11 cellular contexts compared by ENCODE assay signal in the genomic region with DNA sequence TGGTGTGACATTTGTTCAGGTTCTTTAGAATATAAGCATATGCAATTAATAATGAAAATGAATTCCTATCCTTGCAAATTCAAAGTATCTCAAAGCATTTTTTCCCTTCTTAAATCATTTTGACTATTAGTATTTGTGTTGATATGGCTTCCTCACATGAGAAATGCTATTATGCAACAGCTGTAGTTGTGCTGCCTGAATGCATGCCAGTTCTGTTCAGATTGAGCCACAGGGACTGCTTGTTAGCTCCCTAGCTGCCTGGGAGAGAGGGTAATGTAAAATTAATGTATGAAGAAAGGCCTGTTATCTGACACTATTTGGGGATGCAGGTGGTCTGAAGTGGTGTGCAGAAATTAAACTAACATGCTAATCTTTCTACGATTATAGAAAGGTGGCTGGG. TPM values are rescaled to one million over a fixed set of nuclear protein-coding genes. Genes with fewer than 3 reads are reported as not detected.
A peak's percentile ranks its signal among the peaks of the same experiment; 100 is the strongest.
DNase-seq lines count a peak whose midpoint lies in the region; TF ChIP-seq lines count a peak whose summit lies in the region.
"Had no signal": no experiment of that assay in that cellular context is flagged by ENCODE, and none has a peak within 500 bp of the region (broad histone marks: within the 10 kb centered on the region; RNA-seq: fewer than 3 reads in every experiment).

No MANE protein-coding gene starts in this region.

- no peak overlapping the region for H3K4me3 ChIP-seq in AG09309 (ENCODE audit: control insufficient read depth, low read depth, low read length)
- H3K4me3 ChIP-seq in MG63 = no peak overlapping the region
- no peak overlapping the region for H3K4me3 ChIP-seq in epithelial cell of esophagus (ENCODE audit: low read length)
- H3K4me3 ChIP-seq: neural progenitor cell had no signal

- H3K27me3 ChIP-seq in MG63 = no peaks in the 10 kb centered on the region
- H3K27me3 ChIP-seq: neural progenitor cell had no signal

- H3K4me1 Mint-ChIP-seq in activated naive CD4-positive, alpha-beta T cell treated with anti-CD3 and anti-CD28 coated beads, Interleukin-2, amount 10 ng/mL, durations not matched to agents 7 days and 5 days = no peaks in the 10 kb centered on the region

- no peaks in the 10 kb centered on the region for H3K36me3 Mint-ChIP-seq in activated naive CD4-positive, alpha-beta T cell treated with anti-CD3 and anti-CD28 coated beads, Interleukin-2, amount 10 ng/mL, durations not matched to agents 7 days and 5 days

- no peak for TF ChIP-seq CTCF in AG09309 (IDR thresholded peaks at IDR 0.05; ENCODE audit: control insufficient read depth, insufficient read depth, low read depth, low read length, missing control alignments)
- no peak for TF ChIP-seq CTCF in epithelial cell of esophagus (IDR thresholded peaks at IDR 0.05; ENCODE audit: insufficient read depth, low read depth, low read length, missing control alignments)

- H3K27ac Mint-ChIP-seq in activated naive CD4-positive, alpha-beta T cell treated with anti-CD3 and anti-CD28 coated beads, Interleukin-2, amount 10 ng/mL, durations not matched to agents 7 days and 5 days = no peak overlapping the region
- H3K27ac Mint-ChIP-seq: neural progenitor cell had no signal

- H3K4me3 Mint-ChIP-seq in activated naive CD4-positive, alpha-beta T cell treated with anti-CD3 and anti-CD28 coated beads, Interleukin-2, amount 10 ng/mL, durations not matched to agents 7 days and 5 days = no peak overlapping the region
- H3K4me3 Mint-ChIP-seq: neural progenitor cell had no signal

- H3K36me3 ChIP-seq in MG63 = no peaks in the 10 kb centered on the region
- H3K36me3 ChIP-seq: neural progenitor cell had no signal

- no peaks in the 10 kb centered on the region for H3K9me3 Mint-ChIP-seq in activated naive CD4-positive, alpha-beta T cell treated with anti-CD3 and anti-CD28 coated beads, Interleukin-2, amount 10 ng/mL, durations not matched to agents 7 days and 5 days
- H3K9me3 Mint-ChIP-seq: neural progenitor cell had no signal

- peaks cover 4% of the 10 kb centered on the region for H3K27me3 Mint-ChIP-seq in activated naive CD4-positive, alpha-beta T cell treated with anti-CD3 and anti-CD28 coated beads, Interleukin-2, amount 10 ng/mL, durations not matched to agents 7 days and 5 days

- CTCF ChIA-PET in activated naive CD4-positive, alpha-beta T cell treated with anti-CD3 and anti-CD28 coated beads, Interleukin-2, amount 10 ng/mL, durations not matched to agents 7 days and 5 days (lab: Charles Lee) = no interaction called here
- CTCF ChIA-PET in HEK293T (lab: Yijun Ruan, JAX) = no interaction called here

- POLR2A ChIA-PET in HEK293T (lab: Yijun Ruan, JAX) = no interaction called here

- H3K9me3 ChIP-seq in MG63 = no peaks in the 10 kb centered on the region

- DNase-seq in AG09309 (ENCODE audit: low read depth) = peak; percentile 55
- peak; percentile 48 for DNase-seq in MG63
- peak; percentile 59 for DNase-seq in epithelial cell of esophagus (ENCODE audit: low read depth)
- peak; percentile 36 for DNase-seq in non-pigmented ciliary epithelial cell (ENCODE audit: low read depth)
- DNase-seq in activated naive CD4-positive, alpha-beta T cell treated with anti-CD3 and anti-CD28 coated beads, Interleukin-2, amount 10 ng/mL, durations not matched to agents 7 days and 5 days = no peak
- no peak for DNase-seq in HEK293T (ENCODE audit: extremely low spot score)
- no peak for DNase-seq in SK-N-DZ (ENCODE audit: low spot score)
- no peak for DNase-seq in T-helper 2 cell
- DNase-seq: activated CD4-positive, alpha-beta T cell treated with anti-CD3 and anti-CD28 coated beads for 4 hours; RPMI8226 had no signal

TF ChIP-seq in HEK293T, 16 proteins besides CTCF, POLR2A, EP300 and RAD21:
- TF ChIP-seq SUZ12 (IDR thresholded peaks at IDR 0.05) = no peak
- TF ChIP-seq ZNF384 (IDR thresholded peaks at IDR 0.05) = no peak
- TF ChIP-seq CTBP1 (IDR thresholded peaks at IDR 0.05; ENCODE audit: borderline replicate concordance) = no peak
- TF ChIP-seq BHLHE40 (IDR thresholded peaks at IDR 0.05; ENCODE audit: borderline replicate concordance) = no peak
- TF ChIP-seq HDGF (IDR thresholded peaks at IDR 0.05; ENCODE audit: borderline replicate concordance) = no peak
- no peak for TF ChIP-seq ARNT (IDR thresholded peaks at IDR 0.05)
- TF ChIP-seq ELF4 (IDR thresholded peaks at IDR 0.05) = no peak

RNA-seq across cellular contexts. Expression of a gene that starts 45.5 kb away (rescaled TPM):
- 2.6 and 5.7 TPM in 2 replicates for total RNA-seq in MG63 (2014; rRNA removed; shearing (Covaris generic); ENCODE audit: low replicate concordance)
- 7.8 and 8.8 TPM in 2 replicates for polyA plus RNA-seq in SK-N-DZ (2014; cell fraction: cytosol; rRNA removed)
- 7.1 and 10.4 TPM in 2 replicates for polyA plus RNA-seq in SK-N-DZ (2014; cell fraction: nucleus; rRNA removed)

Comparison
In these comparisons a context has a peak if more than half of its experiments do, and no peak if none do; other contexts are left out.
1. DNase-seq: peak in AG09309 (single experiment), MG63 (single experiment), epithelial cell of esophagus (single experiment) and non-pigmented ciliary epithelial cell (single experiment); none in activated naive CD4-positive, alpha-beta T cell treated with anti-CD3 and anti-CD28 coated beads, Interleukin-2, amount 10 ng/mL, durations not matched to agents 7 days and 5 days (single experiment), HEK293T (single experiment), SK-N-DZ (single experiment) and T-helper 2 cell (0 of 5).